Comparison of ENCODE assay signal across 1 cellular context in genomic region chr18:25074925-25075693, GRCh38.
TF ChIP-seq lines count a peak whose summit lies in the region.

No MANE protein-coding gene starts in this region.

TF ChIP-seq in GM23338, 12 proteins besides CTCF, POLR2A, EP300 and RAD21 (continued from another document):
- TF ChIP-seq, protein P1, sequence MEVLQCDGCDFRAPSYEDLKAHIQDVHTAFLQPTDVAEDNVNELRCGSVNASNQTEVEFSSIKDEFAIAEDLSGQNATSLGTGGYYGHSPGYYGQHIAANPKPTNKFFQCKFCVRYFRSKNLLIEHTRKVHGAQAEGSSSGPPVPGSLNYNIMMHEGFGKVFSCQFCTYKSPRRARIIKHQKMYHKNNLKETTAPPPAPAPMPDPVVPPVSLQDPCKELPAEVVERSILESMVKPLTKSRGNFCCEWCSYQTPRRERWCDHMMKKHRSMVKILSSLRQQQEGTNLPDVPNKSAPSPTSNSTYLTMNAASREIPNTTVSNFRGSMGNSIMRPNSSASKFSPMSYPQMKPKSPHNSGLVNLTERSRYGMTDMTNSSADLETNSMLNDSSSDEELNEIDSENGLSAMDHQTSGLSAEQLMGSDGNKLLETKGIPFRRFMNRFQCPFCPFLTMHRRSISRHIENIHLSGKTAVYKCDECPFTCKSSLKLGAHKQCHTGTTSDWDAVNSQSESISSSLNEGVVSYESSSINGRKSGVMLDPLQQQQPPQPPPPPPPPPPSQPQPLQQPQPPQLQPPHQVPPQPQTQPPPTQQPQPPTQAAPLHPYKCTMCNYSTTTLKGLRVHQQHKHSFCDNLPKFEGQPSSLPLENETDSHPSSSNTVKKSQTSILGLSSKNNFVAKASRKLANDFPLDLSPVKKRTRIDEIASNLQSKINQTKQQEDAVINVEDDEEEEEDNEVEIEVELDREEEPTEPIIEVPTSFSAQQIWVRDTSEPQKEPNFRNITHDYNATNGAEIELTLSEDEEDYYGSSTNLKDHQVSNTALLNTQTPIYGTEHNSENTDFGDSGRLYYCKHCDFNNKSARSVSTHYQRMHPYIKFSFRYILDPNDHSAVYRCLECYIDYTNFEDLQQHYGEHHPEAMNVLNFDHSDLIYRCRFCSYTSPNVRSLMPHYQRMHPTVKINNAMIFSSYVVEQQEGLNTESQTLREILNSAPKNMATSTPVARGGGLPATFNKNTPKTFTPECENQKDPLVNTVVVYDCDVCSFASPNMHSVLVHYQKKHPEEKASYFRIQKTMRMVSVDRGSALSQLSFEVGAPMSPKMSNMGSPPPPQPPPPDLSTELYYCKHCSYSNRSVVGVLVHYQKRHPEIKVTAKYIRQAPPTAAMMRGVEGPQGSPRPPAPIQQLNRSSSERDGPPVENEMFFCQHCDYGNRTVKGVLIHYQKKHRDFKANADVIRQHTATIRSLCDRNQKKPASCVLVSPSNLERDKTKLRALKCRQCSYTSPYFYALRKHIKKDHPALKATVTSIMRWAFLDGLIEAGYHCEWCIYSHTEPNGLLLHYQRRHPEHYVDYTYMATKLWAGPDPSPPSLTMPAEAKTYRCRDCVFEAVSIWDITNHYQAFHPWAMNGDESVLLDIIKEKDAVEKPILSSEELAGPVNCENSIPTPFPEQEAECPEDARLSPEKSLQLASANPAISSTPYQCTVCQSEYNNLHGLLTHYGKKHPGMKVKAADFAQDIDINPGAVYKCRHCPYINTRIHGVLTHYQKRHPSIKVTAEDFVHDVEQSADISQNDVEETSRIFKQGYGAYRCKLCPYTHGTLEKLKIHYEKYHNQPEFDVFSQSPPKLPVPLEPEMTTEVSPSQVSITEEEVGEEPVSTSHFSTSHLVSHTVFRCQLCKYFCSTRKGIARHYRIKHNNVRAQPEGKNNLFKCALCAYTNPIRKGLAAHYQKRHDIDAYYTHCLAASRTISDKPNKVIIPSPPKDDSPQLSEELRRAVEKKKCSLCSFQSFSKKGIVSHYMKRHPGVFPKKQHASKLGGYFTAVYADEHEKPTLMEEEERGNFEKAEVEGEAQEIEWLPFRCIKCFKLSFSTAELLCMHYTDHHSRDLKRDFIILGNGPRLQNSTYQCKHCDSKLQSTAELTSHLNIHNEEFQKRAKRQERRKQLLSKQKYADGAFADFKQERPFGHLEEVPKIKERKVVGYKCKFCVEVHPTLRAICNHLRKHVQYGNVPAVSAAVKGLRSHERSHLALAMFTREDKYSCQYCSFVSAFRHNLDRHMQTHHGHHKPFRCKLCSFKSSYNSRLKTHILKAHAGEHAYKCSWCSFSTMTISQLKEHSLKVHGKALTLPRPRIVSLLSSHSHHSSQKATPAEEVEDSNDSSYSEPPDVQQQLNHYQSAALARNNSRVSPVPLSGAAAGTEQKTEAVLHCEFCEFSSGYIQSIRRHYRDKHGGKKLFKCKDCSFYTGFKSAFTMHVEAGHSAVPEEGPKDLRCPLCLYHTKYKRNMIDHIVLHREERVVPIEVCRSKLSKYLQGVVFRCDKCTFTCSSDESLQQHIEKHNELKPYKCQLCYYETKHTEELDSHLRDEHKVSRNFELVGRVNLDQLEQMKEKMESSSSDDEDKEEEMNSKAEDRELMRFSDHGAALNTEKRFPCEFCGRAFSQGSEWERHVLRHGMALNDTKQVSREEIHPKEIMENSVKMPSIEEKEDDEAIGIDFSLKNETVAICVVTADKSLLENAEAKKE (CRISPR knock-in tag; IDR thresholded peaks at IDR 0.05), result no peak
- TF ChIP-seq ZNF114 (CRISPR knock-in tag; IDR thresholded peaks at IDR 0.05) (no peak), EZH2phosphoT487 (IDR thresholded peaks at IDR 0.05; ENCODE audit: unreplicated experiment) (no peak), POLR2AphosphoS5 (IDR thresholded peaks at IDR 0.05; ENCODE audit: low read depth) (no peak), NANOG (IDR thresholded peaks at IDR 0.05; ENCODE audit: borderline replicate concordance) (no peak), STAT1 (IDR thresholded peaks at IDR 0.05; ENCODE audit: unreplicated experiment) (no peak)
- TF ChIP-seq, protein P2, sequence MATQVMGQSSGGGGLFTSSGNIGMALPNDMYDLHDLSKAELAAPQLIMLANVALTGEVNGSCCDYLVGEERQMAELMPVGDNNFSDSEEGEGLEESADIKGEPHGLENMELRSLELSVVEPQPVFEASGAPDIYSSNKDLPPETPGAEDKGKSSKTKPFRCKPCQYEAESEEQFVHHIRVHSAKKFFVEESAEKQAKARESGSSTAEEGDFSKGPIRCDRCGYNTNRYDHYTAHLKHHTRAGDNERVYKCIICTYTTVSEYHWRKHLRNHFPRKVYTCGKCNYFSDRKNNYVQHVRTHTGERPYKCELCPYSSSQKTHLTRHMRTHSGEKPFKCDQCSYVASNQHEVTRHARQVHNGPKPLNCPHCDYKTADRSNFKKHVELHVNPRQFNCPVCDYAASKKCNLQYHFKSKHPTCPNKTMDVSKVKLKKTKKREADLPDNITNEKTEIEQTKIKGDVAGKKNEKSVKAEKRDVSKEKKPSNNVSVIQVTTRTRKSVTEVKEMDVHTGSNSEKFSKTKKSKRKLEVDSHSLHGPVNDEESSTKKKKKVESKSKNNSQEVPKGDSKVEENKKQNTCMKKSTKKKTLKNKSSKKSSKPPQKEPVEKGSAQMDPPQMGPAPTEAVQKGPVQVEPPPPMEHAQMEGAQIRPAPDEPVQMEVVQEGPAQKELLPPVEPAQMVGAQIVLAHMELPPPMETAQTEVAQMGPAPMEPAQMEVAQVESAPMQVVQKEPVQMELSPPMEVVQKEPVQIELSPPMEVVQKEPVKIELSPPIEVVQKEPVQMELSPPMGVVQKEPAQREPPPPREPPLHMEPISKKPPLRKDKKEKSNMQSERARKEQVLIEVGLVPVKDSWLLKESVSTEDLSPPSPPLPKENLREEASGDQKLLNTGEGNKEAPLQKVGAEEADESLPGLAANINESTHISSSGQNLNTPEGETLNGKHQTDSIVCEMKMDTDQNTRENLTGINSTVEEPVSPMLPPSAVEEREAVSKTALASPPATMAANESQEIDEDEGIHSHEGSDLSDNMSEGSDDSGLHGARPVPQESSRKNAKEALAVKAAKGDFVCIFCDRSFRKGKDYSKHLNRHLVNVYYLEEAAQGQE (IDR thresholded peaks at IDR 0.05; ENCODE audit: unreplicated experiment), result no peak
